9 cellular contexts compared by ENCODE assay signal in the genomic region with DNA sequence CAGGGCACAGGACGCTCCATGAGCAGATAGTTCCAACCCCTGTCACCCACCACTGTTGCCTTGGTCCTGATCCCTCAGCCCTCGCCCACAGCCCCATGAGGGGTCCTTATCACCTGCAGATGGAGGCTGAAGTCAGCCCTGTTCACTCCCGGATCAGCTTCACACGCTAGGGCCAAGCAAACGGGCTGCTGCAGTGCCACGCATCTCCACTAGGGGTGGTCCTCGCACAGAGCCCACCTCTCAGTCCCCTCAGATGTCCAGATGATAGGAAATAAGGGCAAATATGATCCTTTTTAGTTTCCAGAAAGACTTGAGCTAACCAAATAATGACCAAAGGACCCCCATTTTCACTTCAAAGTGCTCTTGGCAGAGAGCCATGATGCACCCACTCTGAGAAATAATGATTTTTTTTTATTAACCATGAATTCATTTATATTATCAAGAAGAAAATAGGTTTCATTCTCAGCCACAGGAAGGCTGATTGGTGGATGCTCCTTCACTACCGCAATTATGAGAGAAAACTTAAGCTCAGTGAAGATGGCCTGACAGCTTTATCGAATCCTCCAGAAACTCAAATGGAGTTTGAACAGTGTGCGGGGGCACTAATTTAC.
DNase-seq lines count a peak whose midpoint lies in the region; ATAC-seq, FAIRE-seq and TF ChIP-seq lines count a peak whose summit lies in the region.
"Had no signal": no experiment of that assay in that cellular context is flagged by ENCODE, and none has a peak within 500 bp of the region (broad histone marks: within the 10 kb centered on the region; RNA-seq: fewer than 3 reads in every experiment).

No MANE protein-coding gene starts in this region.

- H3K36me3 Mint-ChIP-seq in activated naive CD4-positive, alpha-beta T cell treated with anti-CD3 and anti-CD28 coated beads for 36 hours (ENCODE audit: low read depth) = no peaks in the 10 kb centered on the region
- H3K36me3 Mint-ChIP-seq: activated naive CD8-positive, alpha-beta T cell had no signal

- intact Hi-C loops in activated naive CD4-positive, alpha-beta T cell treated with anti-CD3 and anti-CD28 coated beads for 36 hours (cut with micrococcal nuclease) = no loop called here
- intact Hi-C loops in PC-3 (cut with micrococcal nuclease) = no loop called here

- no TSS peak for BruUV-seq in PC-3 (replicated peaks; lab: Mats Ljungman, UMichigan)

- no peaks in the 10 kb centered on the region for H3F3A ChIP-seq in PC-3 (ENCODE audit: low read length, unreplicated experiment)

- WGBS in small intestine, 3 donors = 57 to 67% (median 62%) methylated on average over 10 of the region's 10 CpGs

- POLR2A ChIA-PET in PC-3 (lab: Charles Lee; ENCODE audit: unreplicated experiment) = no interaction called here

- H3K9ac ChIP-seq in PC-3 (ENCODE audit: low read length) = no peak overlapping the region

- H3K4me3 Mint-ChIP-seq in activated naive CD4-positive, alpha-beta T cell treated with anti-CD3 and anti-CD28 coated beads for 36 hours = no peak overlapping the region
- H3K4me3 Mint-ChIP-seq: activated naive CD8-positive, alpha-beta T cell had no signal

- no peaks in the 10 kb centered on the region for H3K4me1 Mint-ChIP-seq in activated naive CD4-positive, alpha-beta T cell treated with anti-CD3 and anti-CD28 coated beads for 36 hours (ENCODE audit: low read depth)

- H3K9me3 ChIP-seq in PC-3 (ENCODE audit: low read length) (no peaks in the 10 kb centered on the region), small intestine (ENCODE audit: control insufficient read depth, low read depth) (no peaks in the 10 kb centered on the region)

- H3K36me3 ChIP-seq in PC-3 (ENCODE audit: low read depth, low read length) (no peaks in the 10 kb centered on the region; the same call in 1 of the 2 replicates), small intestine (ENCODE audit: control insufficient read depth in 2 of 2, insufficient read depth in 2 of 2, low read length in 2 of 2) (no peaks in the 10 kb centered on the region)

- no peak overlapping the region for H2AFZ ChIP-seq in PC-3 (ENCODE audit: low read length)

- no peaks in the 10 kb centered on the region for H3K9me3 Mint-ChIP-seq in activated naive CD4-positive, alpha-beta T cell treated with anti-CD3 and anti-CD28 coated beads for 36 hours

- TF ChIP-seq CTCF in PC-3 (conservative IDR thresholded peaks at IDR 0.05; ENCODE audit: low read depth, low read length) = peak; percentile 70
- peak; percentile 68 for TF ChIP-seq CTCF in fibroblast of mammary gland (conservative IDR thresholded peaks at IDR 0.05; ENCODE audit: control insufficient read depth, insufficient read depth, low read depth, low read length)

- no peaks in the 10 kb centered on the region for H4K20me1 ChIP-seq in PC-3 (ENCODE audit: low read length)

- no peak overlapping the region for H3K27ac Mint-ChIP-seq in activated naive CD4-positive, alpha-beta T cell treated with anti-CD3 and anti-CD28 coated beads for 36 hours
- H3K27ac Mint-ChIP-seq: activated naive CD8-positive, alpha-beta T cell had no signal

- H3K4me1 ChIP-seq in PC-3 (ENCODE audit: insufficient read depth, low read length) (no peaks in the 10 kb centered on the region), small intestine (ENCODE audit: control insufficient read depth in 2 of 2, insufficient read depth in 1 of 2, low read depth in 1 of 2, low read length in 1 of 2) (no peaks in the 10 kb centered on the region)

- no peak overlapping the region for H3K27ac ChIP-seq in PC-3 (ENCODE audit: low read length)
- no peak overlapping the region for H3K27ac ChIP-seq in small intestine (ENCODE audit: low read depth in 1 of 2, low read length in 1 of 2)

- DNase-seq in activated naive CD4-positive, alpha-beta T cell treated with anti-CD3 and anti-CD28 coated beads for 36 hours = peak; percentile 49
- no peak for DNase-seq in activated naive CD4-positive, alpha-beta T cell treated with Interleukin-2 at 50 U/mL for 16 hours
- DNase-seq in PC-3 = peak; percentile 25
- DNase-seq in fibroblast of mammary gland (ENCODE audit: low read depth) = peak; percentile 19
- no peak for DNase-seq in left lobe of liver (ENCODE audit: low spot score)
- DNase-seq in NCI-H226 = no peak
- DNase-seq in small intestine = no peak

- no peaks in the 10 kb centered on the region for H3K79me2 ChIP-seq in PC-3 (ENCODE audit: low read length)

- FAIRE-seq in small intestine (lab: Jason Lieb, UNC) = no peak

- ATAC-seq in HG02610 (IDR thresholded peaks at IDR 0.05; ENCODE audit: unreplicated experiment) = peak; percentile 88
- no peak for ATAC-seq in PC-3
- no peak for ATAC-seq in left lobe of liver

- H3K4me3 ChIP-seq in PC-3 (ENCODE audit: low read length) (no peak overlapping the region), fibroblast of mammary gland (ENCODE audit: control insufficient read depth, low read depth, low read length) (no peak overlapping the region), small intestine (ENCODE audit: low read depth in 1 of 2, low read length in 2 of 2) (no peak overlapping the region)

- no peak overlapping the region for H3K4me2 ChIP-seq in PC-3 (ENCODE audit: low read length)

- H3K27me3 Mint-ChIP-seq in activated naive CD4-positive, alpha-beta T cell treated with anti-CD3 and anti-CD28 coated beads for 36 hours (ENCODE audit: low read depth) = peaks cover 6% of the 10 kb centered on the region

- H3K27me3 ChIP-seq in PC-3 (ENCODE audit: low read length) (peaks cover 32% of the 10 kb centered on the region), small intestine (ENCODE audit: control insufficient read depth in 2 of 2, insufficient read depth in 2 of 2, low read length in 2 of 2) (no peaks in the 10 kb centered on the region)

- CTCF ChIA-PET in activated naive CD4-positive, alpha-beta T cell treated with anti-CD3 and anti-CD28 coated beads for 36 hours (lab: Charles Lee) = interaction anchor here (0.9 to 1.2 kb wide), 2 partner anchors 18 to 123 kb away, joined by 3 read pairs; no protein-coding TSS in a partner anchor
- CTCF ChIA-PET in PC-3 (lab: Charles Lee) = no interaction called here

- no peaks in the 10 kb centered on the region for H3K9me2 ChIP-seq in PC-3 (replicated peaks; ENCODE audit: low read length)

Comparison
In these comparisons a context has a peak if more than half of its experiments do, and no peak if none do; other contexts are left out.
1. DNase-seq: peak in activated naive CD4-positive, alpha-beta T cell treated with anti-CD3 and anti-CD28 coated beads for 36 hours (single experiment), PC-3 (single experiment) and fibroblast of mammary gland (single experiment); none in activated naive CD4-positive, alpha-beta T cell treated with Interleukin-2 at 50 U/mL for 16 hours (single experiment), left lobe of liver (single experiment), NCI-H226 (single experiment) and small intestine (single experiment).